Comparison of ENCODE assay signal across 17 cellular contexts in the genomic region with DNA sequence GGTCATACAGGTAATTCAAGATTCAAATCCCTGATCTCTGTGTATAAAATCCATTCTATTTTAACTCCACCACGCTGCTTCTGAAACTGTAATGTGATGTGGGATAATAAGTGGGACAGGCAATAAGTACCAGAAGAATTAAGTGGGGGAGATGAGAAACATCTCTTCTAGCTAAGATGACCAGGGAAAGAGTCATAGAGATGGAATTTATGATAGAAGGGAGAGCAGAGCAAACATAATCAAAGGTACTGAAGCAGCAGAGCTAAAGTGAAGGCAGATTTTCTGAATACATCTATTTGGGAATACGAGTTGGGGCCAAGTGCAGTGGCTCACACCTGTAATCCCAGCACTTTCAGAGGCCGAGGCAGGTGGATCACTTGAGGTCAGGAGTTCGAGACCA. TPM values are rescaled to one million over a fixed set of nuclear protein-coding genes. Genes with fewer than 3 reads are reported as not detected.
DNase-seq lines count a peak whose midpoint lies in the region; ATAC-seq and TF ChIP-seq lines count a peak whose summit lies in the region.
"Had no signal": no experiment of that assay in that cellular context is flagged by ENCODE, and none has a peak within 500 bp of the region (broad histone marks: within the 10 kb centered on the region; RNA-seq: fewer than 3 reads in every experiment).

No MANE protein-coding gene starts in this region.

- no peak overlapping the region for H3K4me3 Mint-ChIP-seq in neural progenitor cell

- WGBS in GM23248 (ENCODE audit: low coverage in 1 of 2, low lambda C conversion rate in 2 of 2, missing lambda C conversion rate in 2 of 2), 2 experiments: 85% methylated on average over 4 of the region's 4 CpGs

- H3K9me3 Mint-ChIP-seq in neural progenitor cell: no peaks in the 10 kb centered on the region
- H3K9me3 Mint-ChIP-seq: CD4-positive, CD25-positive, alpha-beta regulatory T cell; IgD-negative memory B cell had no signal

- H3K36me3 ChIP-seq in GM23248 (ENCODE audit: low read depth) (peaks cover 65% of the 10 kb centered on the region), neural progenitor cell (peaks cover 45% of the 10 kb centered on the region)

- no peak overlapping the region for H2AFZ ChIP-seq in GM23248
- H2AFZ ChIP-seq in neural progenitor cell (replicated peaks): no peak overlapping the region

- in situ Hi-C loops in GM23248 (cut with MboI): no loop called here

- no peak overlapping the region for H3K4me2 ChIP-seq in GM23248 (ENCODE audit: unreplicated experiment)
- H3K4me2 ChIP-seq in neural progenitor cell: no peak overlapping the region
- H3K4me2 ChIP-seq: BLaER1 treated with 17β-estradiol and CSF1 and Interleukin-3, amounts not matched to agents 10 nM and 100 nM had no signal

- H3K4me1 ChIP-seq in GM23248 (ENCODE audit: insufficient read depth) (peaks cover 8% of the 10 kb centered on the region), neural progenitor cell (peaks cover 8% of the 10 kb centered on the region)

- H3K27me3 Mint-ChIP-seq in neural progenitor cell (ENCODE audit: insufficient read depth, low read depth): no peaks in the 10 kb centered on the region
- H3K27me3 Mint-ChIP-seq: CD4-positive, CD25-positive, alpha-beta regulatory T cell; IgD-negative memory B cell had no signal

- peak; percentile 51 for DNase-seq in EH (ENCODE audit: low read depth)
- DNase-seq in GM23248: peak; percentile 12
- DNase-seq in M059J (ENCODE audit: low read depth): peak; percentile 21
- peak; percentile 6 for DNase-seq in fibroblast of villous mesenchyme (ENCODE audit: low read depth)
- no peak for DNase-seq in neural progenitor cell (ENCODE audit: low spot score)
- no peak for DNase-seq in glomerular visceral epithelial cell (ENCODE audit: extremely low spot score)
- DNase-seq: ACHN; CD4-positive, CD25-positive, alpha-beta regulatory T cell; DMS 273 treated with DMSO at 0.1 percent for 48 hours; GDM1; GOT3; KG1 had no signal

- peaks cover 11% of the 10 kb centered on the region for H3K36me3 Mint-ChIP-seq in neural progenitor cell

- no peaks in the 10 kb centered on the region for H4K20me1 ChIP-seq in GM23248 (ENCODE audit: insufficient read depth)
- peaks cover 9% of the 10 kb centered on the region for H4K20me1 ChIP-seq in neural progenitor cell (ENCODE audit: low read depth)

- no peaks in the 10 kb centered on the region for H3K27me3 ChIP-seq in GM23248 (replicated peaks; ENCODE audit: insufficient read depth)
- no peaks in the 10 kb centered on the region for H3K27me3 ChIP-seq in neural progenitor cell
- H3K27me3 ChIP-seq: BLaER1 treated with 17β-estradiol and CSF1 and Interleukin-3, amounts not matched to agents 10 nM and 100 nM had no signal

- no peaks in the 10 kb centered on the region for H3F3A ChIP-seq in GM23248 (ENCODE audit: insufficient read depth)
- H3F3A ChIP-seq in neural progenitor cell (ENCODE audit: low read depth): no peaks in the 10 kb centered on the region

- H3K9ac ChIP-seq in GM23248 (no peak overlapping the region), neural progenitor cell (no peak overlapping the region)
- H3K9ac ChIP-seq: BLaER1 treated with 17β-estradiol and CSF1 and Interleukin-3, amounts not matched to agents 10 nM and 100 nM had no signal

- H3K9me3 ChIP-seq in GM23248 (ENCODE audit: low read depth) (no peaks in the 10 kb centered on the region), neural progenitor cell (ENCODE audit: low read depth) (no peaks in the 10 kb centered on the region)
- H3K9me3 ChIP-seq: BLaER1 treated with 17β-estradiol and CSF1 and Interleukin-3, amounts not matched to agents 10 nM and 100 nM; HAP-1 had no signal

- H3K27ac ChIP-seq in GM23248: no peak overlapping the region
- no peak overlapping the region for H3K27ac ChIP-seq in neural progenitor cell
- H3K27ac ChIP-seq: BLaER1 treated with 17β-estradiol and CSF1 and Interleukin-3, amounts not matched to agents 10 nM and 100 nM had no signal

- H3K79me2 ChIP-seq in GM23248 (ENCODE audit: insufficient read depth) (peaks cover 95% of the 10 kb centered on the region), neural progenitor cell (ENCODE audit: low read depth) (peaks cover 35% of the 10 kb centered on the region)

- no peak for TF ChIP-seq CTCF in fibroblast of villous mesenchyme (IDR thresholded peaks at IDR 0.05; ENCODE audit: insufficient read depth, low read depth, low read length)
- no peak for TF ChIP-seq CTCF in neural progenitor cell (IDR thresholded peaks at IDR 0.05)

- no peaks in the 10 kb centered on the region for H3K9me2 ChIP-seq in GM23248 (ENCODE audit: insufficient read depth)

- ATAC-seq in GM19351 (IDR thresholded peaks at IDR 0.05; ENCODE audit: unreplicated experiment) (no peak), HG02623 (IDR thresholded peaks at IDR 0.05; ENCODE audit: unreplicated experiment) (no peak)

- H3K4me1 Mint-ChIP-seq in neural progenitor cell: peaks cover 4% of the 10 kb centered on the region

- H3K27ac Mint-ChIP-seq in neural progenitor cell: no peak overlapping the region
- H3K27ac Mint-ChIP-seq: CD4-positive, CD25-positive, alpha-beta regulatory T cell had no signal

- H3K4me3 ChIP-seq in GM23248 (no peak overlapping the region), fibroblast of villous mesenchyme (ENCODE audit: low read depth, low read length) (no peak overlapping the region), neural progenitor cell (no peak overlapping the region)
- H3K4me3 ChIP-seq: BLaER1 treated with 17β-estradiol and CSF1 and Interleukin-3, amounts not matched to agents 10 nM and 100 nM; HAP-1 had no signal

RNA-seq across cellular contexts. Expression of gene MRPL47, which starts 4.9 kb away (rescaled TPM):
- 18.6 and 25.0 TPM in 2 replicates for total RNA-seq in GM23248 (2014; rRNA removed; shearing (Covaris generic))
- polyA plus RNA-seq in GM23248 (2016; fragmentation: Nextera tagmentation; extraction: Ambion mirVana): 60.5 and 66.0 TPM in 2 replicates
- 83.0 and 112 TPM in 2 replicates for total RNA-seq in M059J (2014; rRNA removed; shearing (Covaris generic))
- total RNA-seq in fibroblast of villous mesenchyme: 45.7 and 53.5 TPM in 2 replicates
- total RNA-seq in neural progenitor cell (ENCODE audit: low replicate concordance): 46.8 and 64.5 TPM in 2 replicates

RNA-seq across cellular contexts. Expression of gene NDUFB5, which starts 5.1 kb away (rescaled TPM):
- total RNA-seq in GM23248 (2014; rRNA removed; shearing (Covaris generic)): 79.5 and 90.8 TPM in 2 replicates
- 126 and 142 TPM in 2 replicates for polyA plus RNA-seq in GM23248 (2016; fragmentation: Nextera tagmentation; extraction: Ambion mirVana)
- total RNA-seq in M059J (2014; rRNA removed; shearing (Covaris generic)): 237 and 307 TPM in 2 replicates
- 90.8 and 117 TPM in 2 replicates for total RNA-seq in fibroblast of villous mesenchyme
- total RNA-seq in neural progenitor cell (ENCODE audit: low replicate concordance): 104 and 193 TPM in 2 replicates

RNA-seq across cellular contexts. Expression of gene ACTL6A, which starts 36.8 kb away (rescaled TPM):
- 44.5 and 98.6 TPM in 2 replicates for total RNA-seq in GM23248 (2014; rRNA removed; shearing (Covaris generic))
- polyA plus RNA-seq in GM23248 (2016; fragmentation: Nextera tagmentation; extraction: Ambion mirVana): 82.9 and 93.5 TPM in 2 replicates
- 200 and 265 TPM in 2 replicates for total RNA-seq in M059J (2014; rRNA removed; shearing (Covaris generic))
- total RNA-seq in fibroblast of villous mesenchyme (42.5 and 48.8 TPM in 2 replicates), neural progenitor cell (ENCODE audit: low replicate concordance) (139 and 155 TPM in 2 replicates)

RNA-seq across cellular contexts. Expression of gene USP13, which starts 53.3 kb away (rescaled TPM):
- total RNA-seq in GM23248 (2014; rRNA removed; shearing (Covaris generic)): 4.6 and 8.2 TPM in 2 replicates
- polyA plus RNA-seq in GM23248 (2016; fragmentation: Nextera tagmentation; extraction: Ambion mirVana): 6.0 and 9.2 TPM in 2 replicates
- total RNA-seq in M059J (2014; rRNA removed; shearing (Covaris generic)): 14.3 and 15.6 TPM in 2 replicates
- 7.8 and 11.9 TPM in 2 replicates for total RNA-seq in fibroblast of villous mesenchyme
- 17.7 and 18.1 TPM in 2 replicates for total RNA-seq in neural progenitor cell (ENCODE audit: low replicate concordance)

Comparison
In these comparisons a context has a peak if more than half of its experiments do, and no peak if none do; other contexts are left out.
1. DNase-seq: peak in EH (single experiment), GM23248 (single experiment), M059J (single experiment) and fibroblast of villous mesenchyme (single experiment); none in neural progenitor cell (single experiment) and glomerular visceral epithelial cell (single experiment).